3 cellular contexts compared by ENCODE assay signal in genomic region chr11:97854357-97854756, GRCh38.
TF ChIP-seq lines count a peak whose summit lies in the region.

No MANE protein-coding gene starts in this region.

TF ChIP-seq in HepG2, 621 proteins besides CTCF, POLR2A, EP300 and RAD21 (continues in another document):
- TF ChIP-seq MAFF (IDR thresholded peaks at IDR 0.05; ENCODE audit: low read depth, low read length) (peak; percentile 70), SRY (CRISPR knock-in tag; IDR thresholded peaks at IDR 0.05) (no peak), RERE (CRISPR knock-in tag; IDR thresholded peaks at IDR 0.05; ENCODE audit: low read depth) (no peak), ONECUT2 (CRISPR knock-in tag; IDR thresholded peaks at IDR 0.05) (no peak), U2AF2 (IDR thresholded peaks at IDR 0.05; ENCODE audit: low read depth, low read length) (no peak), ZNF431 (CRISPR knock-in tag; IDR thresholded peaks at IDR 0.05; ENCODE audit: borderline replicate concordance, low read depth) (no peak), NKX3-1 (CRISPR knock-in tag; IDR thresholded peaks at IDR 0.05) (no peak), BRCA1 (CRISPR knock-in tag; IDR thresholded peaks at IDR 0.05) (no peak), HNRNPLL (IDR thresholded peaks at IDR 0.05; ENCODE audit: low read depth, low read length, poor library complexity, severe bottlenecking) (no peak), MAFK (conservative IDR thresholded peaks at IDR 0.05 in 1 of 2, IDR thresholded peaks at IDR 0.05 in 1 of 2; ENCODE audit: low read length in 2 of 2) (peak; percentile 23 to 80; a peak in 2 of 4 replicates), ZNF282 (IDR thresholded peaks at IDR 0.05; ENCODE audit: partially characterized antibody) (no peak), ZNF460 (CRISPR knock-in tag; IDR thresholded peaks at IDR 0.05; ENCODE audit: borderline replicate concordance) (no peak)

TF ChIP-seq in IMR-90, 13 proteins besides CTCF, POLR2A, EP300 and RAD21:
- no peak for TF ChIP-seq RCOR1 (IDR thresholded peaks at IDR 0.05; ENCODE audit: insufficient replicate concordance, low read length)
- TF ChIP-seq MAFK (IDR thresholded peaks at IDR 0.05; ENCODE audit: low read depth, low read length) = peak; percentile 80
- TF ChIP-seq CHD1 (IDR thresholded peaks at IDR 0.05; ENCODE audit: low read depth, low read length) = no peak
- no peak for TF ChIP-seq BHLHE40 (IDR thresholded peaks at IDR 0.05; ENCODE audit: low read depth, low read length)
- no peak for TF ChIP-seq NFE2L2 (IDR thresholded peaks at IDR 0.05; ENCODE audit: low read depth, low read length)
- no peak for TF ChIP-seq ELK1 (IDR thresholded peaks at IDR 0.05; ENCODE audit: borderline replicate concordance, low read depth, low read length)
- TF ChIP-seq RFX5 (IDR thresholded peaks at IDR 0.05; ENCODE audit: low read depth, low read length) = no peak
- no peak for TF ChIP-seq CEBPB (IDR thresholded peaks at IDR 0.05; ENCODE audit: low read depth, low read length)
- no peak for TF ChIP-seq FOS (IDR thresholded peaks at IDR 0.05; ENCODE audit: low read depth, low read length)

TF ChIP-seq in K562, 482 proteins besides CTCF, POLR2A, EP300 and RAD21:
- TF ChIP-seq ZNF121 (CRISPR knock-in tag; conservative IDR thresholded peaks at IDR 0.05) = no peak
- no peak for TF ChIP-seq ETS2 (tag; IDR thresholded peaks at IDR 0.05; ENCODE audit: borderline replicate concordance, poor library complexity, severe bottlenecking)
- TF ChIP-seq MAFK (IDR thresholded peaks at IDR 0.05; ENCODE audit: low read length) = peak; percentile 41; the same call in 1 of the 2 replicates
- TF ChIP-seq ZNF316 (IDR thresholded peaks at IDR 0.05) = peak; percentile 74
- 0 out of 2 replicates have a peak, but pooled peaks have one; percentile 7 for TF ChIP-seq MAFG (tag; conservative IDR thresholded peaks at IDR 0.05)
- peak; percentile 48; the same call in 1 of the 2 replicates for TF ChIP-seq C11orf30 (IDR thresholded peaks at IDR 0.05; ENCODE audit: low read depth)
- TF ChIP-seq NR0B1 (IDR thresholded peaks at IDR 0.05; ENCODE audit: partially characterized antibody) = no peak
- no peak for TF ChIP-seq E4F1 (CRISPR knock-in tag; IDR thresholded peaks at IDR 0.05; ENCODE audit: borderline replicate concordance)
- no peak for TF ChIP-seq ZNF785 (CRISPR knock-in tag; IDR thresholded peaks at IDR 0.05)
- no peak for TF ChIP-seq NCOA1 (IDR thresholded peaks at IDR 0.05; ENCODE audit: low read depth)
- peak; percentile 50; the same call in 1 of the 2 replicates for TF ChIP-seq MAFF (IDR thresholded peaks at IDR 0.05; ENCODE audit: low read length)
